In the genomic region with DNA sequence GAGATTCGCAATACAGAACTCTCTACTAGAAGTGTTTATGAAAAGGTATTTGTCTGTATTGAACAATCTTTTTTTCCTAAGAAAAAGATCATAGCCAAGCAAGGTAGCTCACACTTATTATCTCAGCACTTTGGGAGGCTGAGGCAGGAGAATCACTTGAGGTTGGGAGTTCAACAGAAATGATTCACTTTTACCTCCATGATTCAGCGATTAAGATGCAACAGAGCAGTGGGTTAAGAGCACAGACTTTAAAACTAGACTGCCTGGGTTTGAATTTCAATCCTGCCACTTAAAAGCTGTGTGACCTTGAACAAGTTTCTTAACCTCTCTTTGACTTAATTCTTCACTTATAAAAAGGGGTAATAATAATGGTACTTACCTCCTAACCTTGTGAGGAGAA, we compare ENCODE assay signal across 1 cellular context.
TF ChIP-seq lines count a peak whose summit lies in the region.

No MANE protein-coding gene starts in this region.

TF ChIP-seq in GM12878, 131 proteins besides CTCF, POLR2A, EP300 and RAD21 (continued from another document):
- TF ChIP-seq, protein P1, sequence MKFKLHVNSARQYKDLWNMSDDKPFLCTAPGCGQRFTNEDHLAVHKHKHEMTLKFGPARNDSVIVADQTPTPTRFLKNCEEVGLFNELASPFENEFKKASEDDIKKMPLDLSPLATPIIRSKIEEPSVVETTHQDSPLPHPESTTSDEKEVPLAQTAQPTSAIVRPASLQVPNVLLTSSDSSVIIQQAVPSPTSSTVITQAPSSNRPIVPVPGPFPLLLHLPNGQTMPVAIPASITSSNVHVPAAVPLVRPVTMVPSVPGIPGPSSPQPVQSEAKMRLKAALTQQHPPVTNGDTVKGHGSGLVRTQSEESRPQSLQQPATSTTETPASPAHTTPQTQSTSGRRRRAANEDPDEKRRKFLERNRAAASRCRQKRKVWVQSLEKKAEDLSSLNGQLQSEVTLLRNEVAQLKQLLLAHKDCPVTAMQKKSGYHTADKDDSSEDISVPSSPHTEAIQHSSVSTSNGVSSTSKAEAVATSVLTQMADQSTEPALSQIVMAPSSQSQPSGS (IDR thresholded peaks at IDR 0.05; ENCODE audit: low read length) = no peak
- no peak for TF ChIP-seq SP1 (IDR thresholded peaks at IDR 0.05; ENCODE audit: low read depth, low read length)
- TF ChIP-seq SMAD1 (IDR thresholded peaks at IDR 0.05; ENCODE audit: low read depth, partially characterized antibody) = no peak
- TF ChIP-seq, protein P2, sequence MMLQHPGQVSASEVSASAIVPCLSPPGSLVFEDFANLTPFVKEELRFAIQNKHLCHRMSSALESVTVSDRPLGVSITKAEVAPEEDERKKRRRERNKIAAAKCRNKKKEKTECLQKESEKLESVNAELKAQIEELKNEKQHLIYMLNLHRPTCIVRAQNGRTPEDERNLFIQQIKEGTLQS (IDR thresholded peaks at IDR 0.05; ENCODE audit: borderline replicate concordance, extremely low read depth, low read depth, low read length) = no peak
- no peak for TF ChIP-seq ESRRA (IDR thresholded peaks at IDR 0.05; ENCODE audit: low read length)
- TF ChIP-seq SREBF2 (IDR thresholded peaks at IDR 0.05; ENCODE audit: low read length) = no peak
- TF ChIP-seq POLR2AphosphoS5 (IDR thresholded peaks at IDR 0.05; ENCODE audit: low read length) = no peak
- no peak for TF ChIP-seq IKZF1 (conservative IDR thresholded peaks at IDR 0.05)
